1 cellular context compared by ENCODE assay signal in the genomic region with DNA sequence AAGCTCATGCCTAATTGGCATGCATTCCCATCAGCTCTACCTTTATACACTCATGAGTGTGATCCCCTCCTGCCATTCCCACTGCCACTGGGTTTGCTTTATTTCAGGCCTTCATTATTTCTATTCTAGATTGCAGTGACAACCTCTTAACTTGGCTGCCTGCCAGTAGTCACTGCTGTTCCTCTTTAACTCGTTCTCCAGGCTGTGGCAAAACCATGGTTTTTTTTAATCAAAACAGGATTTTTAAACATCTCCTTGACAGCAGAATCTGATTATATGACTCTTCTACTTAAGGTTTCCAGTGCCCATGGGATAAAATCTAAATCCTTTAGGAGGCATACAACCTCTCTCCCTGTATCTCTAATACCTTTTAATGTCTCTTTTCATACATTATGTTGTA.
TF ChIP-seq lines count a peak whose summit lies in the region.

No MANE protein-coding gene starts in this region.

TF ChIP-seq in HepG2, 621 proteins besides CTCF, POLR2A, EP300 and RAD21 (continued from another document):
- TF ChIP-seq POLR2AphosphoS2 (IDR thresholded peaks at IDR 0.05; ENCODE audit: low read depth, low read length), result no peak
- no peak for TF ChIP-seq MXD3 (CRISPR knock-in tag; IDR thresholded peaks at IDR 0.05)
- TF ChIP-seq SNAPC2 (CRISPR knock-in tag; IDR thresholded peaks at IDR 0.05), result no peak
- no peak for TF ChIP-seq ZNF605 (CRISPR knock-in tag; IDR thresholded peaks at IDR 0.05)
- no peak for TF ChIP-seq FOXA1 (IDR thresholded peaks at IDR 0.05)
- TF ChIP-seq FOXA1 (CRISPR knock-in tag; IDR thresholded peaks at IDR 0.05), result no peak
- TF ChIP-seq NFE2L1 (CRISPR knock-in tag; IDR thresholded peaks at IDR 0.05; ENCODE audit: borderline replicate concordance), result no peak
- no peak for TF ChIP-seq ZNF781 (CRISPR knock-in tag; IDR thresholded peaks at IDR 0.05; ENCODE audit: borderline replicate concordance, not compliant biosample characterization)
- no peak for TF ChIP-seq REST (IDR thresholded peaks at IDR 0.05; ENCODE audit: borderline replicate concordance in 1 of 2, low read depth in 1 of 2, low read length in 2 of 2)
- TF ChIP-seq SP140L (CRISPR knock-in tag; IDR thresholded peaks at IDR 0.05; ENCODE audit: borderline replicate concordance), result no peak
- TF ChIP-seq, protein P1, sequence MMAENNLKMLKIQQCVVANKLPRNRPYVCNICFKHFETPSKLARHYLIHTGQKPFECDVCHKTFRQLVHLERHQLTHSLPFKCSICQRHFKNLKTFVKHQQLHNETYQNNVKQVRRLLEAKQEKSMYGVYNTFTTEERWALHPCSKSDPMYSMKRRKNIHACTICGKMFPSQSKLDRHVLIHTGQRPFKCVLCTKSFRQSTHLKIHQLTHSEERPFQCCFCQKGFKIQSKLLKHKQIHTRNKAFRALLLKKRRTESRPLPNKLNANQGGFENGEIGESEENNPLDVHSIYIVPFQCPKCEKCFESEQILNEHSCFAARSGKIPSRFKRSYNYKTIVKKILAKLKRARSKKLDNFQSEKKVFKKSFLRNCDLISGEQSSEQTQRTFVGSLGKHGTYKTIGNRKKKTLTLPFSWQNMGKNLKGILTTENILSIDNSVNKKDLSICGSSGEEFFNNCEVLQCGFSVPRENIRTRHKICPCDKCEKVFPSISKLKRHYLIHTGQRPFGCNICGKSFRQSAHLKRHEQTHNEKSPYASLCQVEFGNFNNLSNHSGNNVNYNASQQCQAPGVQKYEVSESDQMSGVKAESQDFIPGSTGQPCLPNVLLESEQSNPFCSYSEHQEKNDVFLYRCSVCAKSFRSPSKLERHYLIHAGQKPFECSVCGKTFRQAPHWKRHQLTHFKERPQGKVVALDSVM (CRISPR knock-in tag; IDR thresholded peaks at IDR 0.05), result no peak
- TF ChIP-seq ZNF138 (CRISPR knock-in tag; IDR thresholded peaks at IDR 0.05; ENCODE audit: low read depth), result no peak
- TF ChIP-seq ZSCAN21 (CRISPR knock-in tag; IDR thresholded peaks at IDR 0.05; ENCODE audit: borderline replicate concordance), result no peak
- TF ChIP-seq ZNF747 (CRISPR knock-in tag; IDR thresholded peaks at IDR 0.05; ENCODE audit: borderline replicate concordance), result no peak
